ENCODE assay signal across 2 cellular contexts in genomic region chr1:117708323-117709288, GRCh38.
TF ChIP-seq lines count a peak whose summit lies in the region.

No MANE protein-coding gene starts in this region.

TF ChIP-seq in IMR-90, 13 proteins besides CTCF, POLR2A, EP300 and RAD21:
- no peak for TF ChIP-seq MAZ (IDR thresholded peaks at IDR 0.05; ENCODE audit: borderline replicate concordance, low read depth, low read length)
- no peak for TF ChIP-seq MXI1 (IDR thresholded peaks at IDR 0.05; ENCODE audit: borderline replicate concordance, low read depth, low read length)
- TF ChIP-seq BHLHE40 (IDR thresholded peaks at IDR 0.05; ENCODE audit: low read depth, low read length), result no peak
- no peak for TF ChIP-seq FOS (IDR thresholded peaks at IDR 0.05; ENCODE audit: low read depth, low read length)
- TF ChIP-seq MAFK (IDR thresholded peaks at IDR 0.05; ENCODE audit: low read depth, low read length), result peak; percentile 49
TF ChIP-seq in IMR-90: peak in this region for 1.

TF ChIP-seq in H1, 55 proteins besides CTCF, POLR2A, EP300 and RAD21:
- TF ChIP-seq SP1 (IDR thresholded peaks at IDR 0.05; ENCODE audit: low read depth, low read length), result 0 out of 2 replicates have a peak, but pooled peaks have one; percentile 17
- peak; percentile 55 for TF ChIP-seq ASH2L (IDR thresholded peaks at IDR 0.05; ENCODE audit: low read length)
- peak; percentile 89 for TF ChIP-seq POU5F1 (IDR thresholded peaks at IDR 0.05; ENCODE audit: low read depth, low read length)
- no peak for TF ChIP-seq BACH1 (IDR thresholded peaks at IDR 0.05; ENCODE audit: low read length)
- peak; percentile 34 for TF ChIP-seq CTBP2 (IDR thresholded peaks at IDR 0.05; ENCODE audit: borderline replicate concordance, insufficient read depth, insufficient read length, low read length)
- no peak for TF ChIP-seq CHD7 (IDR thresholded peaks at IDR 0.05; ENCODE audit: insufficient replicate concordance, low read length)
- no peak for TF ChIP-seq ATF2 (IDR thresholded peaks at IDR 0.05; ENCODE audit: low read length)
- TF ChIP-seq TBP (IDR thresholded peaks at IDR 0.05; ENCODE audit: low read depth, low read length), result no peak
- no peak for TF ChIP-seq JUN (IDR thresholded peaks at IDR 0.05; ENCODE audit: low read depth, low read length)
